ENCODE assay signal across 1 cellular context in the genomic region with DNA sequence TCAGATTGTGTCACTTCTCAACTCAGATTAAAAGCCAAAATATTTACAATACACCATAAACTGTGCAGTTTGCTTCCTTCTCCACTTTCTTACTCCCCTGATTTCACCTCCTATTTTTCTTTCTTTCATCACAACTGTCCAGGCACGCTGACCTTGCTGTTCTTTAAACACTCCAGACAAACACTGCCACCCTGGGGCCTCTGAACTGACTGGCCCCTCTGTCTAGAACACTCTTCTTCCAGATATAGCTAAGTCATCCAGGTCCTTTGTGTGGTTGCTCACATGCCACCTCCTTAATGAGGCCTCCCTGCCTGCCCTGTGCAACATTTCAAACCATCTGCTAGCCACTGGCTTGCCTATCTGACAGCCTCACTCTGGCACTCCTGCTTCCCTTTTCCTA.
TF ChIP-seq lines count a peak whose summit lies in the region.

No MANE protein-coding gene starts in this region.

TF ChIP-seq in K562, 482 proteins besides CTCF, POLR2A, EP300 and RAD21 (continued from another document):
- TF ChIP-seq, protein P1, sequence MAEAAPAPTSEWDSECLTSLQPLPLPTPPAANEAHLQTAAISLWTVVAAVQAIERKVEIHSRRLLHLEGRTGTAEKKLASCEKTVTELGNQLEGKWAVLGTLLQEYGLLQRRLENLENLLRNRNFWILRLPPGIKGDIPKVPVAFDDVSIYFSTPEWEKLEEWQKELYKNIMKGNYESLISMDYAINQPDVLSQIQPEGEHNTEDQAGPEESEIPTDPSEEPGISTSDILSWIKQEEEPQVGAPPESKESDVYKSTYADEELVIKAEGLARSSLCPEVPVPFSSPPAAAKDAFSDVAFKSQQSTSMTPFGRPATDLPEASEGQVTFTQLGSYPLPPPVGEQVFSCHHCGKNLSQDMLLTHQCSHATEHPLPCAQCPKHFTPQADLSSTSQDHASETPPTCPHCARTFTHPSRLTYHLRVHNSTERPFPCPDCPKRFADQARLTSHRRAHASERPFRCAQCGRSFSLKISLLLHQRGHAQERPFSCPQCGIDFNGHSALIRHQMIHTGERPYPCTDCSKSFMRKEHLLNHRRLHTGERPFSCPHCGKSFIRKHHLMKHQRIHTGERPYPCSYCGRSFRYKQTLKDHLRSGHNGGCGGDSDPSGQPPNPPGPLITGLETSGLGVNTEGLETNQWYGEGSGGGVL (CRISPR knock-in tag; IDR thresholded peaks at IDR 0.05) = no peak
- TF ChIP-seq MTA1 (IDR thresholded peaks at IDR 0.05; ENCODE audit: borderline replicate concordance) = no peak
- TF ChIP-seq, protein P2, sequence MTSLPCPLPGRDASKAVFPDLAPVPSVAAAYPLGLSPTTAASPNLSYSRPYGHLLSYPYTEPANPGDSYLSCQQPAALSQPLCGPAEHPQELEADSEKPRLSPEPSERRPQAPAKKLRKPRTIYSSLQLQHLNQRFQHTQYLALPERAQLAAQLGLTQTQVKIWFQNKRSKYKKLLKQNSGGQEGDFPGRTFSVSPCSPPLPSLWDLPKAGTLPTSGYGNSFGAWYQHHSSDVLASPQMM (CRISPR knock-in tag; IDR thresholded peaks at IDR 0.05) = no peak
- TF ChIP-seq TCF3 (CRISPR knock-in tag; IDR thresholded peaks at IDR 0.05) = no peak
- TF ChIP-seq PHB (CRISPR knock-in tag; IDR thresholded peaks at IDR 0.05) = no peak
- no peak for TF ChIP-seq ZNF134 (CRISPR knock-in tag; conservative IDR thresholded peaks at IDR 0.05)
- TF ChIP-seq SRSF9 (IDR thresholded peaks at IDR 0.05; ENCODE audit: borderline replicate concordance, low read depth, low read length) = no peak
- TF ChIP-seq EP400 (IDR thresholded peaks at IDR 0.05) = peak; percentile 19; the same call in 1 of the 2 replicates
- no peak for TF ChIP-seq ASH1L (IDR thresholded peaks at IDR 0.05; ENCODE audit: borderline replicate concordance, low read depth, partially characterized antibody)
- TF ChIP-seq ZBTB17 (CRISPR knock-in tag; IDR thresholded peaks at IDR 0.05) = peak; percentile 66; the same call in 1 of the 2 replicates
- TF ChIP-seq, protein P3, sequence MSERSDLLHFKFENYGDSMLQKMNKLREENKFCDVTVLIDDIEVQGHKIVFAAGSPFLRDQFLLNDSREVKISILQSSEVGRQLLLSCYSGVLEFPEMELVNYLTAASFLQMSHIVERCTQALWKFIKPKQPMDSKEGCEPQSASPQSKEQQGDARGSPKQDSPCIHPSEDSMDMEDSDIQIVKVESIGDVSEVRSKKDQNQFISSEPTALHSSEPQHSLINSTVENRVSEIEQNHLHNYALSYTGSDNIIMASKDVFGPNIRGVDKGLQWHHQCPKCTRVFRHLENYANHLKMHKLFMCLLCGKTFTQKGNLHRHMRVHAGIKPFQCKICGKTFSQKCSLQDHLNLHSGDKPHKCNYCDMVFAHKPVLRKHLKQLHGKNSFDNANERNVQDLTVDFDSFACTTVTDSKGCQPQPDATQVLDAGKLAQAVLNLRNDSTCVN (CRISPR knock-in tag; IDR thresholded peaks at IDR 0.05) = no peak
- no peak for TF ChIP-seq TBP (optimal IDR thresholded peaks at IDR 0.05; ENCODE audit: low read depth, low read length)
- TF ChIP-seq, protein P4, sequence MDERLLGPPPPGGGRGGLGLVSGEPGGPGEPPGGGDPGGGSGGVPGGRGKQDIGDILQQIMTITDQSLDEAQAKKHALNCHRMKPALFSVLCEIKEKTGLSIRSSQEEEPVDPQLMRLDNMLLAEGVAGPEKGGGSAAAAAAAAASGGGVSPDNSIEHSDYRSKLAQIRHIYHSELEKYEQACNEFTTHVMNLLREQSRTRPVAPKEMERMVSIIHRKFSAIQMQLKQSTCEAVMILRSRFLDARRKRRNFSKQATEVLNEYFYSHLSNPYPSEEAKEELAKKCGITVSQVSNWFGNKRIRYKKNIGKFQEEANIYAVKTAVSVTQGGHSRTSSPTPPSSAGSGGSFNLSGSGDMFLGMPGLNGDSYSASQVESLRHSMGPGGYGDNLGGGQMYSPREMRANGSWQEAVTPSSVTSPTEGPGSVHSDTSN (CRISPR knock-in tag; IDR thresholded peaks at IDR 0.05; ENCODE audit: low read depth) = no peak
- TF ChIP-seq, protein P4 (tag; conservative IDR thresholded peaks at IDR 0.05; ENCODE audit: low read depth) = 0 out of 2 replicates have a peak, but pooled peaks have one; percentile 29
- TF ChIP-seq ZFP36 (IDR thresholded peaks at IDR 0.05; ENCODE audit: low read depth, low read length, partially characterized antibody) = peak; percentile 53
- TF ChIP-seq YY1 (IDR thresholded peaks at IDR 0.05; ENCODE audit: borderline replicate concordance in 1 of 3, control insufficient read depth in 1 of 3, extremely low read depth in 1 of 3, insufficient read depth in 3 of 3, insufficient read length in 1 of 3, insufficient replicate concordance in 2 of 3, low read depth in 1 of 3, low read length in 2 of 3) = no peak
- TF ChIP-seq, protein P5, sequence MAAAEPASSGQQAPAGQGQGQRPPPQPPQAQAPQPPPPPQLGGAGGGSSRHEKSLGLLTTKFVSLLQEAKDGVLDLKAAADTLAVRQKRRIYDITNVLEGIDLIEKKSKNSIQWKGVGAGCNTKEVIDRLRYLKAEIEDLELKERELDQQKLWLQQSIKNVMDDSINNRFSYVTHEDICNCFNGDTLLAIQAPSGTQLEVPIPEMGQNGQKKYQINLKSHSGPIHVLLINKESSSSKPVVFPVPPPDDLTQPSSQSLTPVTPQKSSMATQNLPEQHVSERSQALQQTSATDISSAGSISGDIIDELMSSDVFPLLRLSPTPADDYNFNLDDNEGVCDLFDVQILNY (CRISPR knock-in tag; IDR thresholded peaks at IDR 0.05) = no peak
- TF ChIP-seq ELF4 (CRISPR knock-in tag; IDR thresholded peaks at IDR 0.05) = no peak
- TF ChIP-seq MAFF (IDR thresholded peaks at IDR 0.05; ENCODE audit: low read length) = peak; percentile 49; the same call in 1 of the 2 replicates
- TF ChIP-seq SMAD2 (IDR thresholded peaks at IDR 0.05; ENCODE audit: low read depth, low read length) = no peak
- TF ChIP-seq, protein P6, sequence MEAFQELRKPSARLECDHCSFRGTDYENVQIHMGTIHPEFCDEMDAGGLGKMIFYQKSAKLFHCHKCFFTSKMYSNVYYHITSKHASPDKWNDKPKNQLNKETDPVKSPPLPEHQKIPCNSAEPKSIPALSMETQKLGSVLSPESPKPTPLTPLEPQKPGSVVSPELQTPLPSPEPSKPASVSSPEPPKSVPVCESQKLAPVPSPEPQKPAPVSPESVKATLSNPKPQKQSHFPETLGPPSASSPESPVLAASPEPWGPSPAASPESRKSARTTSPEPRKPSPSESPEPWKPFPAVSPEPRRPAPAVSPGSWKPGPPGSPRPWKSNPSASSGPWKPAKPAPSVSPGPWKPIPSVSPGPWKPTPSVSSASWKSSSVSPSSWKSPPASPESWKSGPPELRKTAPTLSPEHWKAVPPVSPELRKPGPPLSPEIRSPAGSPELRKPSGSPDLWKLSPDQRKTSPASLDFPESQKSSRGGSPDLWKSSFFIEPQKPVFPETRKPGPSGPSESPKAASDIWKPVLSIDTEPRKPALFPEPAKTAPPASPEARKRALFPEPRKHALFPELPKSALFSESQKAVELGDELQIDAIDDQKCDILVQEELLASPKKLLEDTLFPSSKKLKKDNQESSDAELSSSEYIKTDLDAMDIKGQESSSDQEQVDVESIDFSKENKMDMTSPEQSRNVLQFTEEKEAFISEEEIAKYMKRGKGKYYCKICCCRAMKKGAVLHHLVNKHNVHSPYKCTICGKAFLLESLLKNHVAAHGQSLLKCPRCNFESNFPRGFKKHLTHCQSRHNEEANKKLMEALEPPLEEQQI (IDR thresholded peaks at IDR 0.05) = 0 out of 2 replicates have a peak, but pooled peaks have one; percentile 27
- TF ChIP-seq SRF (CRISPR knock-in tag; IDR thresholded peaks at IDR 0.05) = peak in 1 of 2 experiments; percentile 63; a peak in 1 of 4 replicates
- TF ChIP-seq, protein P7, sequence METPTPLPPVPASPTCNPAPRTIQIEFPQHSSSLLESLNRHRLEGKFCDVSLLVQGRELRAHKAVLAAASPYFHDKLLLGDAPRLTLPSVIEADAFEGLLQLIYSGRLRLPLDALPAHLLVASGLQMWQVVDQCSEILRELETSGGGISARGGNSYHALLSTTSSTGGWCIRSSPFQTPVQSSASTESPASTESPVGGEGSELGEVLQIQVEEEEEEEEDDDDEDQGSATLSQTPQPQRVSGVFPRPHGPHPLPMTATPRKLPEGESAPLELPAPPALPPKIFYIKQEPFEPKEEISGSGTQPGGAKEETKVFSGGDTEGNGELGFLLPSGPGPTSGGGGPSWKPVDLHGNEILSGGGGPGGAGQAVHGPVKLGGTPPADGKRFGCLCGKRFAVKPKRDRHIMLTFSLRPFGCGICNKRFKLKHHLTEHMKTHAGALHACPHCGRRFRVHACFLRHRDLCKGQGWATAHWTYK (CRISPR knock-in tag; IDR thresholded peaks at IDR 0.05) = no peak
- no peak for TF ChIP-seq DPF2 (IDR thresholded peaks at IDR 0.05)
- no peak for TF ChIP-seq NUFIP1 (IDR thresholded peaks at IDR 0.05; ENCODE audit: partially characterized antibody)
- TF ChIP-seq HNRNPH1 (optimal IDR thresholded peaks at IDR 0.05; ENCODE audit: low read depth, low read length) = no peak
- TF ChIP-seq ZNF584 (CRISPR knock-in tag; IDR thresholded peaks at IDR 0.05; ENCODE audit: low read depth) = no peak
- TF ChIP-seq SIN3B (IDR thresholded peaks at IDR 0.05; ENCODE audit: low read depth) = no peak
- TF ChIP-seq CBFA2T2 (conservative IDR thresholded peaks at IDR 0.05) = no peak
